In genomic region chr15:78298983-78299301, GRCh38 we compare ENCODE assay signal across 9 cellular contexts. TPM values are rescaled to one million over a fixed set of nuclear protein-coding genes. Genes with fewer than 3 reads are reported as not detected.
A peak's percentile ranks its signal among the peaks of the same experiment; 100 is the strongest.
DNase-seq lines count a peak whose midpoint lies in the region; ATAC-seq and TF ChIP-seq lines count a peak whose summit lies in the region.
"Had no signal": no experiment of that assay in that cellular context is flagged by ENCODE, and none has a peak within 500 bp of the region (broad histone marks: within the 10 kb centered on the region; RNA-seq: fewer than 3 reads in every experiment).

No MANE protein-coding gene starts in this region.

- H3K9me2 ChIP-seq in HCT116 (ENCODE audit: insufficient read depth): no peaks in the 10 kb centered on the region
- no peaks in the 10 kb centered on the region for H3K9me2 ChIP-seq in OCI-LY1 (ENCODE audit: low read depth, low read length)

- TF ChIP-seq CTCF in HCT116 (IDR thresholded peaks at IDR 0.05 in 2 of 3, conservative IDR thresholded peaks at IDR 0.05 in 1 of 3; ENCODE audit: borderline replicate concordance in 1 of 3, insufficient read depth in 1 of 3, low read depth in 2 of 3, low read length in 2 of 3) (no peak), OCI-LY1 (IDR thresholded peaks at IDR 0.05; ENCODE audit: low read length) (no peak)

- intact Hi-C loops in HCT116 (cut with micrococcal nuclease): no loop called here

- no peak overlapping the region for H2AFZ ChIP-seq in HCT116 (ENCODE audit: low read depth, low read length, poor library complexity, severe bottlenecking)
- H2AFZ ChIP-seq in OCI-LY1 (ENCODE audit: low read length): no peak overlapping the region

- no peak for TF ChIP-seq POLR2A in HCT116 (IDR thresholded peaks at IDR 0.05; ENCODE audit: borderline replicate concordance, extremely low read depth, insufficient read depth, insufficient read length)

- H3K4me3 ChIP-seq in HCT116 (replicated peaks in 1 of 2; ENCODE audit: low read depth in 1 of 2, low read length in 2 of 2) (peak overlapping the region; percentile 94 to 98), OCI-LY1 (ENCODE audit: low read depth, low read length, poor library complexity, severe bottlenecking) (peak overlapping the region; percentile 72), ectodermal cell (ENCODE audit: insufficient read depth, low read depth, low read length) (peak overlapping the region; percentile 95), muscle layer of colon (ENCODE audit: low read depth in 1 of 2, low read length in 2 of 2) (peak overlapping the region; percentile 67 to 98)

- POLR2A ChIA-PET in HCT116 (lab: Charles Lee): interaction anchor here (1.0 to 2.1 kb wide), 9 partner anchors 8 to 428 kb away, joined by 3 to 23 read pairs (median 6); partner anchors contain the start of genes CHRNA5 and DNAJA4

- WGBS in ectodermal cell, 2 experiments: 3 to 4% methylated on average over 9 of the region's 9 CpGs

- peaks cover 6 to 29% of the 10 kb centered on the region in 2 experiments for H3K4me1 ChIP-seq in HCT116 (ENCODE audit: control insufficient read depth in 1 of 2, insufficient read depth in 2 of 2, low read length in 2 of 2)
- peaks cover 22% of the 10 kb centered on the region for H3K4me1 ChIP-seq in OCI-LY1 (ENCODE audit: insufficient read depth, low read length, severe bottlenecking)
- no peaks in the 10 kb centered on the region for H3K4me1 ChIP-seq in ectodermal cell (ENCODE audit: control insufficient read depth, insufficient read depth, low read length)
- H3K4me1 ChIP-seq in muscle layer of colon (ENCODE audit: insufficient read depth, low read length): peaks cover 9% of the 10 kb centered on the region

- no peaks in the 10 kb centered on the region for H3F3A ChIP-seq in OCI-LY1 (ENCODE audit: insufficient read depth, low read length)

- peaks cover 40% of the 10 kb centered on the region for H3K79me2 ChIP-seq in HCT116 (ENCODE audit: insufficient read depth, low read length)
- H3K79me2 ChIP-seq in OCI-LY1 (ENCODE audit: insufficient read depth, low read length): peaks cover 9% of the 10 kb centered on the region; the same call in 1 of the 2 replicates

- TSS peak; percentile 78 for BruUV-seq in HCT116 (replicated peaks; lab: Mats Ljungman, UMichigan)

- peak; percentile 46 for DNase-seq in GM03348 (ENCODE audit: low spot score)
- no peak for DNase-seq in HCT116 (ENCODE audit: low read depth, low spot score)
- no peak for DNase-seq in NCI-H2196 treated with DMSO at 0.1 percent for 48 hours (lab: John Stamatoyannopoulos, UW; ENCODE audit: unreplicated experiment)
- DNase-seq in mesenteric fat pad (ENCODE audit: low spot score): no peak

- H3K4me2 ChIP-seq in HCT116 (ENCODE audit: low read length): peak overlapping the region; percentile 76
- peak overlapping the region; percentile 85 for H3K4me2 ChIP-seq in OCI-LY1 (ENCODE audit: low read length)

- RAD21 ChIA-PET in HCT116 (lab: Charles Lee; ENCODE audit: low non-redundant PET in 1 of 2, low total read pairs in 2 of 2, uncharacterized antibody in 2 of 2, unreplicated experiment in 2 of 2): no interaction called here

- H4K20me1 ChIP-seq in HCT116 (ENCODE audit: insufficient read depth): no peaks in the 10 kb centered on the region
- no peaks in the 10 kb centered on the region for H4K20me1 ChIP-seq in OCI-LY1 (ENCODE audit: insufficient read depth, low read length)

- ATAC-seq in HCT116 (peak; percentile 49), HG02610 (IDR thresholded peaks at IDR 0.05; ENCODE audit: unreplicated experiment) (no peak)

- TF ChIP-seq RAD21 in HCT116 (IDR thresholded peaks at IDR 0.05; ENCODE audit: low read depth): no peak

- H3K9me3 ChIP-seq in HCT116 (ENCODE audit: control insufficient read depth in 1 of 2, insufficient read depth in 1 of 2, low read depth in 1 of 2, low read length in 2 of 2) (no peaks in the 10 kb centered on the region), OCI-LY1 (ENCODE audit: low read length) (no peaks in the 10 kb centered on the region), ectodermal cell (ENCODE audit: control insufficient read depth, low read length) (no peaks in the 10 kb centered on the region), muscle layer of colon (ENCODE audit: low read length) (no peaks in the 10 kb centered on the region)

- H3K27me3 ChIP-seq in HCT116 (ENCODE audit: insufficient read depth, low read length): no peaks in the 10 kb centered on the region
- H3K27me3 ChIP-seq in OCI-LY1 (ENCODE audit: insufficient read depth, low read length): no peaks in the 10 kb centered on the region
- peaks cover 16% of the 10 kb centered on the region for H3K27me3 ChIP-seq in ectodermal cell (ENCODE audit: control insufficient read depth, insufficient read depth, low read length, poor library complexity, severe bottlenecking)
- no peaks in the 10 kb centered on the region for H3K27me3 ChIP-seq in muscle layer of colon (ENCODE audit: control insufficient read depth in 1 of 2, insufficient read depth in 2 of 2, low read length in 2 of 2)

- CTCF ChIA-PET in HCT116 (lab: Charles Lee): interaction anchor here (1.0 to 1.5 kb wide), 7 partner anchors 9 to 191 kb away, joined by 3 to 15 read pairs (median 4); no protein-coding TSS in a partner anchor

- H3K9ac ChIP-seq in HCT116 (ENCODE audit: low read length) (peak overlapping the region; percentile 85), OCI-LY1 (ENCODE audit: low read length) (peak overlapping the region; percentile 74), muscle layer of colon (ENCODE audit: low read length) (peak overlapping the region; percentile 88)

- H3K36me3 ChIP-seq in HCT116 (ENCODE audit: control insufficient read depth in 1 of 2, insufficient read depth in 2 of 2, low read length in 2 of 2) (peaks cover 0 to 2% of the 10 kb centered on the region in 2 experiments; a peak in 1 of 4 replicates), OCI-LY1 (ENCODE audit: insufficient read depth, low read length) (peaks cover 6% of the 10 kb centered on the region; the same call in 1 of the 2 replicates), ectodermal cell (ENCODE audit: control insufficient read depth, insufficient read depth, low read length) (no peaks in the 10 kb centered on the region), muscle layer of colon (ENCODE audit: insufficient read depth, low read length) (peaks cover 4% of the 10 kb centered on the region)

- peak overlapping the region; percentile 45 for H3K27ac ChIP-seq in HCT116 (ENCODE audit: low read depth, low read length)
- no peak overlapping the region for H3K27ac ChIP-seq in OCI-LY1 (ENCODE audit: low read depth, low read length, poor library complexity, severe bottlenecking)
- peak overlapping the region; percentile 38 for H3K27ac ChIP-seq in ectodermal cell (ENCODE audit: insufficient read depth, low read depth, low read length, poor library complexity, severe bottlenecking)
- peak overlapping the region; percentile 89 for H3K27ac ChIP-seq in muscle layer of colon (ENCODE audit: low read depth, low read length)

TF ChIP-seq in HCT116, 20 proteins besides CTCF, POLR2A, EP300 and RAD21:
- TF ChIP-seq SP1 (IDR thresholded peaks at IDR 0.05; ENCODE audit: low read depth) (no peak), YY1 (IDR thresholded peaks at IDR 0.05; ENCODE audit: extremely low read depth, insufficient replicate concordance, low read depth, low read length) (no peak), SIN3A (IDR thresholded peaks at IDR 0.05; ENCODE audit: low read depth) (no peak)

RNA-seq across cellular contexts. Expression of gene SKIC8, which starts 0.5 kb away (rescaled TPM):
- total RNA-seq in HCT116 (2021; ENCODE audit: unreplicated experiment) (57.1 TPM), mesenteric fat pad (50.9 TPM)
- polyA plus RNA-seq in HCT116 (2012): 55.3 and 73.1 TPM in 2 replicates
- 56.3 TPM for polyA plus RNA-seq in ectodermal cell (2013, experiment 1 of 4)
- 57.4 TPM for polyA plus RNA-seq in ectodermal cell (2013, experiment 2 of 4)
- 45.5 TPM for polyA plus RNA-seq in ectodermal cell (2013, experiment 3 of 4)
- 48.3 TPM for polyA plus RNA-seq in ectodermal cell (2013, experiment 4 of 4)

RNA-seq across cellular contexts. Expression of gene DNAJA4, which starts 34.6 kb away (rescaled TPM):
- total RNA-seq in HCT116 (2021; ENCODE audit: unreplicated experiment): 66.6 TPM
- polyA plus RNA-seq in HCT116 (2012): 34.6 and 39.8 TPM in 2 replicates
- polyA plus RNA-seq in ectodermal cell (2013, experiment 1 of 4): 1.3 TPM
- 2.0 TPM for polyA plus RNA-seq in ectodermal cell (2013, experiment 2 of 4)
- 1.1 TPM for polyA plus RNA-seq in ectodermal cell (2013, experiment 3 of 4)
- polyA plus RNA-seq in ectodermal cell (2013, experiment 4 of 4): 1.9 TPM
- total RNA-seq in mesenteric fat pad: 21.4 TPM

RNA-seq across cellular contexts. Expression of gene CRABP1, which starts 41.2 kb away (rescaled TPM):
- total RNA-seq in HCT116 (2021; ENCODE audit: unreplicated experiment) (0.47 TPM), mesenteric fat pad (not detected)
- not detected in 2 replicates for polyA plus RNA-seq in HCT116 (2012)
- polyA plus RNA-seq in ectodermal cell (2013, experiment 1 of 4): 1,552 TPM
- polyA plus RNA-seq in ectodermal cell (2013, experiment 2 of 4): 959 TPM
- polyA plus RNA-seq in ectodermal cell (2013, experiment 3 of 4): 2,069 TPM
- polyA plus RNA-seq in ectodermal cell (2013, experiment 4 of 4): 2,116 TPM
- total RNA-seq: activated CD8-positive, alpha-beta memory T cell treated with anti-CD3 and anti-CD28 coated beads for 36 hours had no signal
